22 cellular contexts compared by ENCODE assay signal in the genomic region with DNA sequence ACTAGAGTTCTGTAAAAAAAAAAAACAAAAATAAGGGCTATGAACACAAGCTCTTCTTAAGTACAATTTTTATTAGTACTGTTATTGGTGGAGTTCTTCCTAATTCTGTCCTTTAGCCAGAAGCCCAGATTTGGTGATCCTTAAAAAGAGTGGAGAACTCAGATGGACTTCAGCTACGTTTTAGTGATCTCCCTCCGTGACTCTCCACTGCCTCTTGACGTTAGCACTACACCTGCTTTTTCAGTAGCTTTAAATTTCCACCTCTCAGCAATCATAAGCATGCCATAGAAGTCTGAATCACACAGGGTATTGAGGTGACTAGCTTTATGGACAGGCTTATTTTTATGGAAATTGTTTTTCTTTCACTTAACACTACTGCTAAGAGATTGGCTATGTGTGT. TPM values are rescaled to one million over a fixed set of nuclear protein-coding genes. Genes with fewer than 3 reads are reported as not detected.
DNase-seq lines count a peak whose midpoint lies in the region; ATAC-seq and TF ChIP-seq lines count a peak whose summit lies in the region.
"Had no signal": no experiment of that assay in that cellular context is flagged by ENCODE, and none has a peak within 500 bp of the region (broad histone marks: within the 10 kb centered on the region; RNA-seq: fewer than 3 reads in every experiment).

No MANE protein-coding gene starts in this region.

- DNase-seq in Right ventricle myocardium superior (no peak), left cardiac atrium (no peak), PC-3 (no peak), left ventricle myocardium superior (no peak), NCI-H1092 treated with DMSO at 0.1 percent for 48 hours (lab: John Stamatoyannopoulos, UW) (no peak)
- DNase-seq: AML-193; CD4-positive, alpha-beta T cell; HCEC 1CT; NCI-H1048; NCI-H1436 treated with DMSO at 0.1 percent for 48 hours; NCI-H187 treated with DMSO at 0.1 percent for 48 hours; NCI-H2107; NCI-H446 treated with DMSO at 0.1 percent for 48 hours; NCI-H526; NCI-H82; Peyer's patch; SK-N-SH; SW 1271 had no signal

- H3K4me2 ChIP-seq in PC-3 (ENCODE audit: low read length) = no peak overlapping the region
- H3K4me2 ChIP-seq: A549; BLaER1 treated with 17β-estradiol and CSF1 and Interleukin-3, amounts not matched to agents 10 nM and 100 nM; SK-N-SH had no signal

- peak; percentile 34 for ATAC-seq in Right ventricle myocardium superior (ENCODE audit: poor library complexity)
- no peak for ATAC-seq in left cardiac atrium
- ATAC-seq in PC-3 = peak; percentile 37
- ATAC-seq in left ventricle myocardium superior = peak; percentile 54
- no peak for ATAC-seq in GM19467 (IDR thresholded peaks at IDR 0.05; ENCODE audit: unreplicated experiment)
- ATAC-seq: A549 had no signal

- H3K27ac ChIP-seq in PC-3 (ENCODE audit: low read length) (no peak overlapping the region), stomach smooth muscle (ENCODE audit: low read length) (peak overlapping the region; percentile 68)
- H3K27ac ChIP-seq: A549; BLaER1 treated with 17β-estradiol and CSF1 and Interleukin-3, amounts not matched to agents 10 nM and 100 nM had no signal

- no TSS peak for BruUV-seq in PC-3 (replicated peaks; lab: Mats Ljungman, UMichigan)

- no peaks in the 10 kb centered on the region for H3F3A ChIP-seq in PC-3 (ENCODE audit: low read length, unreplicated experiment)

- H3K9me3 ChIP-seq in PC-3 (ENCODE audit: low read length) (no peaks in the 10 kb centered on the region), stomach smooth muscle (ENCODE audit: control insufficient read depth in 2 of 2, low read length in 2 of 2) (no peaks in the 10 kb centered on the region)
- H3K9me3 ChIP-seq: A549; BLaER1 treated with 17β-estradiol and CSF1 and Interleukin-3, amounts not matched to agents 10 nM and 100 nM; Peyer's patch; SK-N-SH had no signal

- POLR2A ChIA-PET in PC-3 (lab: Charles Lee; ENCODE audit: unreplicated experiment) = interaction anchor here (0.8 kb wide), 1 partner anchor 17 kb away, joined by 7 read pairs; no protein-coding TSS in a partner anchor

- H3K4me3 ChIP-seq in PC-3 (ENCODE audit: low read length) (no peak overlapping the region), stomach smooth muscle (ENCODE audit: low read length in 2 of 2) (no peak overlapping the region)
- H3K4me3 ChIP-seq: A549; BLaER1 treated with 17β-estradiol and CSF1 and Interleukin-3, amounts not matched to agents 10 nM and 100 nM; Peyer's patch had no signal

- H3K79me2 ChIP-seq in PC-3 (ENCODE audit: low read length) = peaks cover 12% of the 10 kb centered on the region; the same call in 1 of the 2 replicates

- TF ChIP-seq CTCF in PC-3 (conservative IDR thresholded peaks at IDR 0.05; ENCODE audit: low read depth, low read length) = no peak

- no peaks in the 10 kb centered on the region for H3K9me2 ChIP-seq in PC-3 (replicated peaks; ENCODE audit: low read length)
- H3K9me2 ChIP-seq: SK-N-SH had no signal

- H3K27me3 ChIP-seq in PC-3 (ENCODE audit: low read length) = no peaks in the 10 kb centered on the region
- H3K27me3 ChIP-seq in stomach smooth muscle (ENCODE audit: control insufficient read depth in 1 of 2, insufficient read depth in 2 of 2, low read length in 2 of 2) = no peaks in the 10 kb centered on the region
- H3K27me3 ChIP-seq: BLaER1 treated with 17β-estradiol and CSF1 and Interleukin-3, amounts not matched to agents 10 nM and 100 nM; Peyer's patch had no signal

- H3K9ac ChIP-seq in PC-3 (ENCODE audit: low read length) = no peak overlapping the region
- H3K9ac ChIP-seq in stomach smooth muscle (ENCODE audit: low read length in 2 of 2) = no peak overlapping the region
- H3K9ac ChIP-seq: BLaER1 treated with 17β-estradiol and CSF1 and Interleukin-3, amounts not matched to agents 10 nM and 100 nM; SK-N-SH had no signal

- H4K20me1 ChIP-seq in PC-3 (ENCODE audit: low read length) = no peaks in the 10 kb centered on the region

- peaks cover 20% of the 10 kb centered on the region for H3K36me3 ChIP-seq in PC-3 (ENCODE audit: low read depth, low read length)
- peaks cover 0 to 3% of the 10 kb centered on the region in 2 donors for H3K36me3 ChIP-seq in stomach smooth muscle (ENCODE audit: control insufficient read depth in 2 of 2, insufficient read depth in 2 of 2, low read length in 2 of 2)
- H3K36me3 ChIP-seq: Peyer's patch had no signal

- CTCF ChIA-PET in PC-3 (lab: Charles Lee) = no interaction called here

- intact Hi-C loops in Right ventricle myocardium superior (cut with DNase I) = no loop called here
- intact Hi-C loops in left cardiac atrium (cut with DNase I) = no loop called here
- intact Hi-C loops in PC-3 (cut with micrococcal nuclease) = no loop called here
- intact Hi-C loops in left ventricle myocardium superior (cut with micrococcal nuclease) = no loop called here

- H3K4me1 ChIP-seq in PC-3 (ENCODE audit: insufficient read depth, low read length) = peaks cover 21% of the 10 kb centered on the region
- H3K4me1 ChIP-seq in stomach smooth muscle (ENCODE audit: control insufficient read depth, insufficient read depth, low read length) = peaks cover 15% of the 10 kb centered on the region
- H3K4me1 ChIP-seq: A549 had no signal

- no peak overlapping the region for H2AFZ ChIP-seq in PC-3 (ENCODE audit: low read length)

RNA-seq across cellular contexts. Expression of gene DHX35, which starts 17.7 kb away (rescaled TPM):
- total RNA-seq in Right ventricle myocardium superior (14.4 TPM), left cardiac atrium (10 to 100 TPM in 1 of 2 donors, 1 to 10 TPM in 1; 8.8 to 12.4 TPM), PC-3 (2014; rRNA removed) (10.1 and 12.0 TPM in 2 replicates), left ventricle myocardium superior (15.4 TPM)

RNA-seq across cellular contexts. Expression of gene FAM83D, which starts 53.6 kb away (rescaled TPM):
- total RNA-seq in Right ventricle myocardium superior = 0.35 TPM
- total RNA-seq in left cardiac atrium = under 1 TPM; 0.42 to 0.65 TPM
- total RNA-seq in PC-3 (2014; rRNA removed) = 69.6 and 81.4 TPM in 2 replicates
- 0.20 TPM for total RNA-seq in left ventricle myocardium superior

Comparison
In these comparisons a context has a peak if more than half of its experiments do, and no peak if none do; other contexts are left out.
1. ATAC-seq: peak in Right ventricle myocardium superior (single experiment), PC-3 (single experiment) and left ventricle myocardium superior (single experiment); none in left cardiac atrium (0 of 2) and GM19467 (single experiment).
2. RNA of gene FAM83D, which starts 53.6 kb away (total RNA-seq): 69.6 to 81.4 TPM in PC-3; 0.42 to 0.65 TPM in left cardiac atrium, 0.35 TPM in Right ventricle myocardium superior (single experiment) and 0.20 TPM in left ventricle myocardium superior (single experiment); every median in the first group is over 10 times any median in the second.